ENCODE assay signal across 10 cellular contexts in the genomic region with DNA sequence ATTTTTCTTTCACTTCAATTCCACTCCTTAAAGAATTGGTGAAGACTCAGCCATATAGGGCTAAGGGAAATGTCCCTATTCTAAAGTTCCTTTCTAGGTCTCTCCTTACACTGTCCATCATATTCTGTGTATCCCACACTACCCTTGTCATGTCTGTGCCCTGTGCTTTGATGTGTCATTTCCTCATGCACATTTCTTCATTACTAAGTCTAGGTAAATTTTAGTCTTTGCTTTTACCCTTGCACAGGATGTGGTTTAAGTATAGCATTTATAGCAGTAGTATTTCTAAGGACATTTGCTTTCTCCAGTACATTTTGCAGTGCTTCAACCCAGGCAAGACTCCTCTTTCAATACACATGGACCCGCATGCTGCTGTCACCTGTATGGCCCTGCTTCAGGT.
DNase-seq lines count a peak whose midpoint lies in the region; ATAC-seq and TF ChIP-seq lines count a peak whose summit lies in the region.
"Had no signal": no experiment of that assay in that cellular context is flagged by ENCODE, and none has a peak within 500 bp of the region (broad histone marks: within the 10 kb centered on the region; RNA-seq: fewer than 3 reads in every experiment).

No MANE protein-coding gene starts in this region.

- no peak overlapping the region for H3K27ac ChIP-seq in CD4-positive, CD25-positive, alpha-beta regulatory T cell (ENCODE audit: insufficient read depth, low read length, poor library complexity, severe bottlenecking)
- no peak overlapping the region for H3K27ac ChIP-seq in right atrium auricular region

- H3K9me3 Mint-ChIP-seq in CD4-positive, CD25-positive, alpha-beta regulatory T cell, result no peaks in the 10 kb centered on the region
- H3K9me3 Mint-ChIP-seq: WTC11 had no signal

- no peaks in the 10 kb centered on the region for H3K27me3 ChIP-seq in CD4-positive, CD25-positive, alpha-beta regulatory T cell (ENCODE audit: control insufficient read depth, insufficient read depth, low read length)
- H3K27me3 ChIP-seq in right atrium auricular region, result no peaks in the 10 kb centered on the region

- peak overlapping the region in 1 of 4 donors; percentile 32 for H3K4me3 Mint-ChIP-seq in CD4-positive, CD25-positive, alpha-beta regulatory T cell
- peak overlapping the region; percentile 41 for H3K4me3 Mint-ChIP-seq in T-helper 17 cell
- H3K4me3 Mint-ChIP-seq: WTC11 had no signal

- peak overlapping the region; percentile 63 for H3K4me3 ChIP-seq in CD4-positive, CD25-positive, alpha-beta regulatory T cell (ENCODE audit: low read depth, low read length)
- no peak overlapping the region for H3K4me3 ChIP-seq in right atrium auricular region

- peak overlapping the region in 1 of 3 donors; percentile 60 for H3K27ac Mint-ChIP-seq in CD4-positive, CD25-positive, alpha-beta regulatory T cell
- peak overlapping the region; percentile 37 for H3K27ac Mint-ChIP-seq in T-helper 17 cell
- H3K27ac Mint-ChIP-seq: WTC11 had no signal

- H3K36me3 Mint-ChIP-seq in CD4-positive, CD25-positive, alpha-beta regulatory T cell, result no peaks in the 10 kb centered on the region
- no peaks in the 10 kb centered on the region for H3K36me3 Mint-ChIP-seq in T-helper 17 cell (ENCODE audit: low read depth)
- H3K36me3 Mint-ChIP-seq: CD8-positive, alpha-beta memory T cell; WTC11 had no signal

- H3K4me1 ChIP-seq in CD4-positive, CD25-positive, alpha-beta regulatory T cell (ENCODE audit: control insufficient read depth, insufficient read depth, low read length, poor library complexity, severe bottlenecking), result no peaks in the 10 kb centered on the region
- no peaks in the 10 kb centered on the region for H3K4me1 ChIP-seq in right atrium auricular region

- peak; percentile 86 to 98 for ATAC-seq in CD4-positive, CD25-positive, alpha-beta regulatory T cell (ENCODE audit: low read depth in 2 of 2)
- ATAC-seq in GM19324 (IDR thresholded peaks at IDR 0.05; ENCODE audit: low FRiP score, unreplicated experiment), result peak; percentile 81
- ATAC-seq in HG03045 (IDR thresholded peaks at IDR 0.05; ENCODE audit: unreplicated experiment), result peak; percentile 61
- peak; percentile 91 for ATAC-seq in T-helper 17 cell
- ATAC-seq: WTC11 had no signal

- H3K27me3 Mint-ChIP-seq in CD4-positive, CD25-positive, alpha-beta regulatory T cell, result no peaks in the 10 kb centered on the region
- H3K27me3 Mint-ChIP-seq in T-helper 17 cell, result no peaks in the 10 kb centered on the region
- H3K27me3 Mint-ChIP-seq: CD8-positive, alpha-beta memory T cell had no signal

- TF ChIP-seq CTCF in right atrium auricular region (IDR thresholded peaks at IDR 0.05), result no peak

- DNase-seq in CD4-positive, CD25-positive, alpha-beta regulatory T cell, result peak in 2 of 3 donors; percentile 41 to 51
- DNase-seq in T-helper 17 cell (no peak), iPS-NIHi7 (ENCODE audit: extremely low spot score) (no peak), right atrium auricular region (ENCODE audit: low spot score) (no peak)
- DNase-seq in effector CD4-positive, alpha-beta T cell, result no peak
- no peak for DNase-seq in stimulated activated CD4-positive, alpha-beta T cell treated with anti-CD3 and anti-CD28 coated beads, Interleukin-4, amount 100 ng/mL, for 24 hours

- H3K9me3 ChIP-seq in CD4-positive, CD25-positive, alpha-beta regulatory T cell (ENCODE audit: control insufficient read depth in 2 of 2, low read length in 2 of 2), result no peaks in the 10 kb centered on the region
- H3K9me3 ChIP-seq in T-helper 17 cell (ENCODE audit: control insufficient read depth, low read length, poor library complexity, severe bottlenecking) (no peaks in the 10 kb centered on the region), right atrium auricular region (no peaks in the 10 kb centered on the region)

- peaks cover 6 to 21% (median 13%) of the 10 kb centered on the region in 4 donors for H3K4me1 Mint-ChIP-seq in CD4-positive, CD25-positive, alpha-beta regulatory T cell
- peaks cover 16% of the 10 kb centered on the region for H3K4me1 Mint-ChIP-seq in T-helper 17 cell

- H3K36me3 ChIP-seq in CD4-positive, CD25-positive, alpha-beta regulatory T cell (ENCODE audit: control insufficient read depth, insufficient read depth, low read length), result no peaks in the 10 kb centered on the region
- no peaks in the 10 kb centered on the region for H3K36me3 ChIP-seq in right atrium auricular region

Comparison
In these comparisons a context has a peak if more than half of its experiments do, and no peak if none do; other contexts are left out.
1. DNase-seq: peak in CD4-positive, CD25-positive, alpha-beta regulatory T cell (2 of 3); none in T-helper 17 cell (0 of 3), effector CD4-positive, alpha-beta T cell (single experiment), iPS-NIHi7 (single experiment), stimulated activated CD4-positive, alpha-beta T cell treated with anti-CD3 and anti-CD28 coated beads, Interleukin-4, amount 100 ng/mL, for 24 hours (single experiment) and right atrium auricular region (single experiment).
2. Peak in every context shown above with its lines, with median percentiles within 50 percentile points of each other: ATAC-seq.